7 cellular contexts compared by ENCODE assay signal in the genomic region with DNA sequence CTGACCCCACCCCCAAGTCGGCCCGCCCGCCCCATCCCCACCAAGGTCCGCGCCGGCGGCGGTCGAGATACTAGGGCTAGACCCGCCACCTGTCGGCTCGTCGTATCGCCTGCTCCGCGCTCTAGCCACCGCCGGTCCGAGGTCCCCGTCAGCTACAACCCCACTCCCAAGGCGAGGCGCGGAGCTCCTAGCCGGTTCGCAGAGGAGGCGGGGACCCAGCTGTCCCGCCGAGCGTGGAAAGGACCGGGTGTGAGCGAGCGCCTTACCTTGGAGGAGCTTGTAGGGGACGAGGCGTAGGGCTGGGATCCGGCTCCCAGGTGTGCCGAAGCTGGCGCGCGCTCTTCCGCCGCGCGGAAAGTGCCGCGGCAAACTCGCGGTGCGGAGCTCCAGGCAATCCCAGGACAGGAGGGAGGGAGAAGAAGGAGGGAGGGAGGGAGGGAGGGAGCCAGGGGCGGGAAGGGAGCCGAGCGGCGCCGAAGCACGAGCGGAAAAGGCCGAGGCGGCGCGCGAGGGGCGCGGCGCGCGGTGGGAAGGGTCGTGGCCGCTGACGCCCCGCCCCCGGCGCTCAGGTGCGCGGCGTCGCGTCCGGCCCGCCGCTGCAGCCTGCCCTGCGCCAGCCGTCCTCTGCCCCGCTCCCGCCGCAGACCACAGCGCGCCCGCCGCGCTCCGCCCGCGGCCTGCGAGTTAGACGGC. TPM values are rescaled to one million over a fixed set of nuclear protein-coding genes. Genes with fewer than 3 reads are reported as not detected.
DNase-seq lines count a peak whose midpoint lies in the region; ATAC-seq and TF ChIP-seq lines count a peak whose summit lies in the region.

A gene with protein sequence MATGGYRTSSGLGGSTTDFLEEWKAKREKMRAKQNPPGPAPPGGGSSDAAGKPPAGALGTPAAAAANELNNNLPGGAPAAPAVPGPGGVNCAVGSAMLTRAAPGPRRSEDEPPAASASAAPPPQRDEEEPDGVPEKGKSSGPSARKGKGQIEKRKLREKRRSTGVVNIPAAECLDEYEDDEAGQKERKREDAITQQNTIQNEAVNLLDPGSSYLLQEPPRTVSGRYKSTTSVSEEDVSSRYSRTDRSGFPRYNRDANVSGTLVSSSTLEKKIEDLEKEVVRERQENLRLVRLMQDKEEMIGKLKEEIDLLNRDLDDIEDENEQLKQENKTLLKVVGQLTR (minus strand): TSS at position 359 of the 693 bp plus-strand sequence. CDS start 720 bp downstream, outside the sequence.

- peak within 1 kb of the TSS; percentile 87 for H3K4me3 Mint-ChIP-seq in MCF 10A (ENCODE audit: unreplicated experiment)

- TF ChIP-seq POLR2A in IMR-90 (IDR thresholded peaks at IDR 0.05; ENCODE audit: low read depth, low read length) = peak; percentile 3; the same call in 1 of the 2 replicates
- TF ChIP-seq POLR2A in Peyer's patch (IDR thresholded peaks at IDR 0.05) = peak; percentile 57 to 71

- peak within 1 kb of the TSS; percentile 100 for H3K4me2 ChIP-seq in IMR-90 (ENCODE audit: low read depth, low read length)
- H3K4me2 ChIP-seq in skeletal muscle satellite cell (ENCODE audit: low read length) = peak within 1 kb of the TSS; percentile 88

- in situ Hi-C loops in IMR-90 (cut with MboI; ENCODE audit: low sequenced_read_pairs) = no loop called here

- H2BK120ac ChIP-seq in IMR-90 (ENCODE audit: low read depth, low read length) = peak within 1 kb of the TSS; percentile 77

- peak; percentile 88 for DNase-seq in GM10248 (ENCODE audit: extremely low spot score)
- DNase-seq in IMR-90 = peak; percentile 66
- DNase-seq in Peyer's patch = peak; percentile 71 to 90 (median 88)
- peak; percentile 86 for DNase-seq in MCF 10A (ENCODE audit: unreplicated experiment)

- peak within 1 kb of the TSS; percentile 72 for H2BK5ac ChIP-seq in IMR-90 (ENCODE audit: low read depth, low read length, poor library complexity, severe bottlenecking)

- no peaks in the 10 kb centered on the region for H3K9me3 Mint-ChIP-seq in MCF 10A (ENCODE audit: unreplicated experiment)

- H3K9ac ChIP-seq in IMR-90 (ENCODE audit: low read depth, low read length) (peak within 1 kb of the TSS; percentile 78), iPS-20b (ENCODE audit: low read depth, low read length) (peak within 1 kb of the TSS; percentile 94), skeletal muscle satellite cell (ENCODE audit: low read depth, low read length) (peak within 1 kb of the TSS; percentile 78)

- H3K4me1 ChIP-seq in IMR-90 (ENCODE audit: control insufficient read depth, insufficient read depth, low read length) = peaks cover 12% of the 10 kb centered on the region; the same call in 1 of the 2 replicates
- peaks cover 0 to 10% (median 0%) of the 10 kb centered on the region in 4 donors for H3K4me1 ChIP-seq in Peyer's patch
- peaks cover 20% of the 10 kb centered on the region; the same call in 1 of the 2 replicates for H3K4me1 ChIP-seq in iPS-20b (ENCODE audit: insufficient read depth, low read length)
- H3K4me1 ChIP-seq in skeletal muscle satellite cell (ENCODE audit: control insufficient read depth, insufficient read depth, low read length) = peaks cover 38% of the 10 kb centered on the region

- peaks cover 5% of the 10 kb centered on the region for H3K36me3 Mint-ChIP-seq in MCF 10A (ENCODE audit: insufficient read depth, unreplicated experiment)

- peak within 1 kb of the TSS; percentile 83 for H4K91ac ChIP-seq in IMR-90 (ENCODE audit: insufficient read depth, low read depth, low read length)

- H2BK20ac ChIP-seq in IMR-90 (ENCODE audit: low read depth, low read length) = peak within 1 kb of the TSS; percentile 17; the same call in 1 of the 2 replicates

- peak within 1 kb of the TSS; percentile 57; the same call in 2 of the 3 replicates for H2BK15ac ChIP-seq in IMR-90 (ENCODE audit: low read depth, low read length)

- BruUV-seq in IMR-90 (replicated peaks; lab: Mats Ljungman, UMichigan) (no TSS peak), MCF 10A (replicated peaks; lab: Mats Ljungman, UMichigan) (no TSS peak)

- intact Hi-C loops in IMR-90 (cut with micrococcal nuclease) (loop anchor here (1.0 to 5.0 kb wide), 6 partner anchors 87 to 388 kb away; no protein-coding TSS in a partner anchor), MCF 10A (cut with micrococcal nuclease) (loop anchor here (1.0 to 5.0 kb wide), 7 partner anchors 48 to 577 kb away; a partner anchor contains a TSS)

- H2AK9ac ChIP-seq in IMR-90 (replicated peaks; ENCODE audit: low read depth, low read length, poor library complexity) = peak within 1 kb of the TSS; percentile 78

- peaks cover 3% of the 10 kb centered on the region; the same call in 1 of the 2 replicates for H3K9me1 ChIP-seq in IMR-90 (ENCODE audit: insufficient read depth, low read length)

- no peaks in the 10 kb centered on the region for H3K36me3 ChIP-seq in IMR-90 (ENCODE audit: control insufficient read depth, insufficient read depth, low read length)
- H3K36me3 ChIP-seq in Peyer's patch = no peaks in the 10 kb centered on the region
- peaks cover 5% of the 10 kb centered on the region for H3K36me3 ChIP-seq in iPS-20b (ENCODE audit: insufficient read depth, low read depth, low read length)
- no peaks in the 10 kb centered on the region for H3K36me3 ChIP-seq in skeletal muscle satellite cell (ENCODE audit: insufficient read depth, low read length)

- no peaks in the 10 kb centered on the region for H3K9me3 ChIP-seq in IMR-90 (ENCODE audit: control insufficient read depth, insufficient read depth, low read length)
- no peaks in the 10 kb centered on the region for H3K9me3 ChIP-seq in Peyer's patch
- H3K9me3 ChIP-seq in iPS-20b (ENCODE audit: insufficient read depth, low read depth, low read length) = no peaks in the 10 kb centered on the region
- H3K9me3 ChIP-seq in skeletal muscle satellite cell (replicated peaks; ENCODE audit: low read length) = no peaks in the 10 kb centered on the region

- peaks cover 6% of the 10 kb centered on the region for H4K20me1 ChIP-seq in IMR-90 (ENCODE audit: insufficient read depth, low read length)

- peak within 1 kb of the TSS; percentile 31 for H2AK5ac ChIP-seq in IMR-90 (ENCODE audit: low read depth, low read length)

- TF ChIP-seq RAD21 in IMR-90 (IDR thresholded peaks at IDR 0.05; ENCODE audit: low read length) = no peak

- ATAC-seq in GM21619 (IDR thresholded peaks at IDR 0.05; ENCODE audit: unreplicated experiment) = peak; percentile 53
- ATAC-seq in IMR-90 (ENCODE audit: low read depth) = peak; percentile 66

- H4K5ac ChIP-seq in IMR-90 (ENCODE audit: low read depth, low read length) = peak within 1 kb of the TSS; percentile 10

- peak within 1 kb of the TSS; percentile 89 for H3K4ac ChIP-seq in IMR-90 (ENCODE audit: low read depth, low read length)

- peak within 1 kb of the TSS; percentile 77; the same call in 1 of the 2 replicates for H3K14ac ChIP-seq in IMR-90 (replicated peaks; ENCODE audit: low read depth, low read length)

- H3K4me3 ChIP-seq in IMR-90 (ENCODE audit: insufficient read depth, low read depth, low read length) = peak within 1 kb of the TSS; percentile 96
- H3K4me3 ChIP-seq in Peyer's patch = peak within 1 kb of the TSS; percentile 77 to 91 (median 83)
- peak within 1 kb of the TSS; percentile 78 for H3K4me3 ChIP-seq in iPS-20b (ENCODE audit: low read length)
- peak within 1 kb of the TSS; percentile 99 for H3K4me3 ChIP-seq in skeletal muscle satellite cell (ENCODE audit: low read length)

- H3K27me3 Mint-ChIP-seq in MCF 10A (ENCODE audit: insufficient read depth, unreplicated experiment) = no peaks in the 10 kb centered on the region

- peak within 1 kb of the TSS; percentile 28 to 43 for H4K8ac ChIP-seq in IMR-90 (ENCODE audit: low read depth in 2 of 2, low read length in 2 of 2)

- no peaks in the 10 kb centered on the region for H3K27me3 ChIP-seq in IMR-90 (ENCODE audit: control insufficient read depth, insufficient read depth, low read length)
- H3K27me3 ChIP-seq in Peyer's patch = no peaks in the 10 kb centered on the region
- no peaks in the 10 kb centered on the region; the same call in 1 of the 2 replicates for H3K27me3 ChIP-seq in iPS-20b (ENCODE audit: insufficient read depth, low read length)
- no peaks in the 10 kb centered on the region for H3K27me3 ChIP-seq in skeletal muscle satellite cell (ENCODE audit: control insufficient read depth, insufficient read depth, low read length)

- peaks cover 33% of the 10 kb centered on the region for H3K4me1 Mint-ChIP-seq in MCF 10A (ENCODE audit: insufficient read depth, unreplicated experiment)

- 0% methylated on average over 26 of the region's 94 CpGs; no CpG with 5 or more reads in 1 of the 2 experiments for WGBS in IMR-90 (ENCODE audit: extremely low coverage in 2 of 2, insufficient read length in 1 of 2), 2 experiments

- peak within 1 kb of the TSS; percentile 81 for H3K56ac ChIP-seq in IMR-90 (ENCODE audit: extremely low read depth, insufficient read depth, low read length)

- TF ChIP-seq CTCF in GM10248 (IDR thresholded peaks at IDR 0.05; ENCODE audit: control extremely low read depth, extremely low read depth, low read depth, missing control alignments) (peak; percentile 63), IMR-90 (conservative IDR thresholded peaks at IDR 0.05; ENCODE audit: low read depth, low read length) (peak; percentile 30), Peyer's patch (IDR thresholded peaks at IDR 0.05) (peak in 4 of 6 experiments; percentile 29 to 54 (median 32)), MCF 10A (IDR thresholded peaks at IDR 0.05; ENCODE audit: unreplicated experiment) (peak; percentile 17)

- dilution Hi-C loops in IMR-90 (cut with HindIII; ENCODE audit: low sequenced_read_pairs, unreplicated experiment) = no loop called here

- peak within 1 kb of the TSS; percentile 91 for H3K23ac ChIP-seq in IMR-90 (ENCODE audit: low read depth, low read length)

- H3K18ac ChIP-seq in IMR-90 (ENCODE audit: low read depth, low read length) = peak within 1 kb of the TSS; percentile 85

- POLR2A ChIA-PET in GM10248 (lab: Yijun Ruan, JAX) = interaction anchor here (0.7 kb wide), 1 partner anchor 282 kb away, joined by 8 read pairs; no protein-coding TSS in a partner anchor
- POLR2A ChIA-PET in IMR-90 (lab: Charles Lee; ENCODE audit: unreplicated experiment) = interaction anchor here (0.7 kb wide), 1 partner anchor 1246 kb away, joined by 7 read pairs; no protein-coding TSS in a partner anchor
- POLR2A ChIA-PET in MCF 10A (lab: Yijun Ruan, JAX) = interaction anchor here (0.6 to 11.0 kb wide), 30 partner anchors 7 to 271 kb away, joined by 3 to 103 read pairs (median 6); a partner anchor contains a TSS

- H3K79me1 ChIP-seq in IMR-90 (ENCODE audit: low read depth in 1 of 2, low read length in 2 of 2) = peaks cover 6 to 30% of the 10 kb centered on the region in 2 experiments; a peak in 2 of 4 replicates

- peak within 1 kb of the TSS; percentile 95 for H2AFZ ChIP-seq in IMR-90 (replicated peaks; ENCODE audit: low read length, poor library complexity)

- H3K27ac ChIP-seq in IMR-90 (ENCODE audit: insufficient read depth, low read length) (peak within 1 kb of the TSS; percentile 79), Peyer's patch (peak within 1 kb of the TSS; percentile 86 to 92 (median 90)), iPS-20b (ENCODE audit: low read length) (peak within 1 kb of the TSS; percentile 50)

- CTCF ChIA-PET in GM10248 (lab: Yijun Ruan, JAX) (interaction anchor here (0.8 to 4.0 kb wide), 6 partner anchors 10 to 375 kb away, joined by 3 to 18 read pairs (median 8); no protein-coding TSS in a partner anchor), IMR-90 (lab: Yijun Ruan, JAX) (interaction anchor here (0.7 to 0.8 kb wide), 2 partner anchors 9 to 19 kb away, joined by 3 read pairs; no protein-coding TSS in a partner anchor), MCF 10A (lab: Yijun Ruan, JAX) (interaction anchor here (0.6 to 4.8 kb wide), 20 partner anchors 10 to 1088 kb away, joined by 3 to 18 read pairs (median 4); no protein-coding TSS in a partner anchor)

- H3K27ac Mint-ChIP-seq in MCF 10A (ENCODE audit: low read depth, unreplicated experiment) = peak within 1 kb of the TSS; percentile 96

RNA-seq across cellular contexts. Expression of the gene that starts here (rescaled TPM):
- total RNA-seq in IMR-90 (2012; rRNA removed) (13.6 and 34.4 TPM in 2 replicates), Peyer's patch (100 to 1,000 TPM in 1 of 4 donors, 10 to 100 TPM in 3; 86.7 to 174 (median 95.8) TPM), MCF 10A (2022) (248 and 330 TPM in 2 replicates)
- 13.2 and 13.3 TPM in 2 replicates for polyA plus RNA-seq in IMR-90 (2012; rRNA removed)
- 9.8 and 10.8 TPM in 2 replicates for polyA plus RNA-seq in IMR-90 (2012; cell fraction: cytosol; rRNA removed)
- 18.7 and 33.9 TPM in 2 replicates for polyA plus RNA-seq in IMR-90 (2012; cell fraction: nucleus; rRNA removed; ENCODE audit: low replicate concordance)
- 8.7 and 13.9 TPM in 2 replicates for total RNA-seq in skeletal muscle satellite cell (2012; rRNA removed)

Comparison
In these comparisons a context has a peak if more than half of its experiments do, and no peak if none do; other contexts are left out.
1. Peak in every context shown above with its lines: DNase-seq, ATAC-seq, H3K4me3 ChIP-seq and H3K27ac ChIP-seq.